ENCODE assay signal across 1 cellular context in genomic region chr22:42901790-42902508, GRCh38.
TF ChIP-seq lines count a peak whose summit lies in the region.

No MANE protein-coding gene starts in this region.

TF ChIP-seq in K562, 482 proteins besides CTCF, POLR2A, EP300 and RAD21 (continued from another document):
- no peak for TF ChIP-seq VEZF1 (CRISPR knock-in tag; IDR thresholded peaks at IDR 0.05)
- TF ChIP-seq NR2F6 (CRISPR knock-in tag; IDR thresholded peaks at IDR 0.05): no peak
- no peak for TF ChIP-seq SMARCB1 (IDR thresholded peaks at IDR 0.05; ENCODE audit: insufficient read length, low read depth)
- TF ChIP-seq NFE2L1 (tag; IDR thresholded peaks at IDR 0.05; ENCODE audit: borderline replicate concordance, low read depth): no peak
- no peak for TF ChIP-seq ZNF76 (CRISPR knock-in tag; IDR thresholded peaks at IDR 0.05; ENCODE audit: borderline replicate concordance)
- TF ChIP-seq MNT (conservative IDR thresholded peaks at IDR 0.05): no peak
- TF ChIP-seq ZC3H11A (IDR thresholded peaks at IDR 0.05; ENCODE audit: low read depth, low read length): no peak
- TF ChIP-seq ZC3H8 (IDR thresholded peaks at IDR 0.05): no peak
- no peak for TF ChIP-seq HDGF (IDR thresholded peaks at IDR 0.05)
- no peak for TF ChIP-seq MLX (CRISPR knock-in tag; conservative IDR thresholded peaks at IDR 0.05)
- no peak for TF ChIP-seq FOXK2 (conservative IDR thresholded peaks at IDR 0.05 in 1 of 2, IDR thresholded peaks at IDR 0.05 in 1 of 2; ENCODE audit: low read depth in 2 of 2)
- no peak for TF ChIP-seq UBTF (IDR thresholded peaks at IDR 0.05; ENCODE audit: borderline replicate concordance in 1 of 2, low read depth in 2 of 2, low read length in 2 of 2)
- TF ChIP-seq FOSL1 (tag; conservative IDR thresholded peaks at IDR 0.05): no peak
- no peak for TF ChIP-seq ADNP (tag; IDR thresholded peaks at IDR 0.05)
